In the genomic region with DNA sequence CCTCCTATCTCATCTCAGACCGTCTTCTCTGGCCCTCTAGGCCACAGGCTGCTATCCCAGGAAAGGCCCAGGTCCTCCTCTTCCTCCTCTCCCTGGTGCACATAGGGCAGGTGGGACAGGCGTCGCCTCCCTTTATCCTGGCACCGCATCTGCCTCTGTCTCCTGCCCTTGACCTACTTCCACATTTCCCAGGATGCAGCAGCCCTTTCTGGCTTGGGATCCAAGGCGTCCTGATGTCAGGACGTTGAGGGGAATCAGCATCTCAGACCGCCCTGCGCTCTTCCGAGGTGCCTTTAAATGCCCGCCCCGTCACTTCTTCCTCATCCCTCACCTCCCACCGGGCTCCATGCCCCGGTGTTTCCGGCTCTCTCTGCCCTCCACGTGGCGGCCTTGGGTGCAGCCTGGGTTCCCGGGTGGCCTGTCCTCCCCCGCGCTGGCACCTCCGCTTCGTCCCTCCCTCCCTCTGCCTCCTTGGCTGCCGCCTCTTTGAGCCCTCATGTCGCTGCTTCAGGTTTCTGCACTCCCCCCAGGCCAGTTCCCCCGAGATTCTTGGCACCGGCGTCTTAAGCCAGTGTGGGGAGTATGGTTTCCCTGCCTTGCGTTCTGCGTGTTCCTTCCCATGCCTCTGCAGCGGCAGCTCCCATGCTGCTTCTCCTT, we compare ENCODE assay signal across 2 cellular contexts.
TF ChIP-seq lines count a peak whose summit lies in the region.

No MANE protein-coding gene starts in this region.

TF ChIP-seq in H1, 55 proteins besides CTCF, POLR2A, EP300 and RAD21:
- TF ChIP-seq SIX5 (IDR thresholded peaks at IDR 0.05; ENCODE audit: low read depth, low read length): no peak
- TF ChIP-seq CBX8 (IDR thresholded peaks at IDR 0.05; ENCODE audit: borderline replicate concordance, low read depth, low read length): no peak
- TF ChIP-seq SP1 (IDR thresholded peaks at IDR 0.05; ENCODE audit: low read depth, low read length): no peak
- no peak for TF ChIP-seq RBBP5 (IDR thresholded peaks at IDR 0.05; ENCODE audit: borderline replicate concordance, low read depth, low read length)
- TF ChIP-seq RXRA (IDR thresholded peaks at IDR 0.05; ENCODE audit: insufficient read depth, low read depth, low read length): no peak
- TF ChIP-seq SIN3A (conservative IDR thresholded peaks at IDR 0.05 in 1 of 2, IDR thresholded peaks at IDR 0.05 in 1 of 2; ENCODE audit: low read depth in 1 of 2, low read length in 2 of 2): no peak
- no peak for TF ChIP-seq KDM1A (IDR thresholded peaks at IDR 0.05; ENCODE audit: borderline replicate concordance, low read length)
- no peak for TF ChIP-seq KDM4A (IDR thresholded peaks at IDR 0.05; ENCODE audit: low read depth, low read length, severe bottlenecking)
- no peak for TF ChIP-seq BRCA1 (IDR thresholded peaks at IDR 0.05; ENCODE audit: low read depth, low read length)
- TF ChIP-seq TEAD4 (IDR thresholded peaks at IDR 0.05; ENCODE audit: low read depth, low read length): no peak
- TF ChIP-seq YY1 (IDR thresholded peaks at IDR 0.05; ENCODE audit: low read depth, low read length): no peak
- TF ChIP-seq GTF2F1 (IDR thresholded peaks at IDR 0.05; ENCODE audit: borderline replicate concordance, low read depth, low read length): no peak
- TF ChIP-seq, protein P1, sequence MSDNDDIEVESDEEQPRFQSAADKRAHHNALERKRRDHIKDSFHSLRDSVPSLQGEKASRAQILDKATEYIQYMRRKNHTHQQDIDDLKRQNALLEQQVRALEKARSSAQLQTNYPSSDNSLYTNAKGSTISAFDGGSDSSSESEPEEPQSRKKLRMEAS (IDR thresholded peaks at IDR 0.05): no peak
- no peak for TF ChIP-seq BCL11A (IDR thresholded peaks at IDR 0.05; ENCODE audit: low read depth in 2 of 2, low read length in 2 of 2)
- no peak for TF ChIP-seq CBX5 (IDR thresholded peaks at IDR 0.05; ENCODE audit: low read depth, low read length)
- TF ChIP-seq POU5F1 (IDR thresholded peaks at IDR 0.05; ENCODE audit: low read depth, low read length): no peak
- TF ChIP-seq CEBPB (IDR thresholded peaks at IDR 0.05; ENCODE audit: low read depth, low read length): no peak

TF ChIP-seq in SK-N-SH treated with all-trans-retinoic acid at 6 μM for 48 hours, 23 proteins besides CTCF, POLR2A, EP300 and RAD21:
- TF ChIP-seq, protein P2, sequence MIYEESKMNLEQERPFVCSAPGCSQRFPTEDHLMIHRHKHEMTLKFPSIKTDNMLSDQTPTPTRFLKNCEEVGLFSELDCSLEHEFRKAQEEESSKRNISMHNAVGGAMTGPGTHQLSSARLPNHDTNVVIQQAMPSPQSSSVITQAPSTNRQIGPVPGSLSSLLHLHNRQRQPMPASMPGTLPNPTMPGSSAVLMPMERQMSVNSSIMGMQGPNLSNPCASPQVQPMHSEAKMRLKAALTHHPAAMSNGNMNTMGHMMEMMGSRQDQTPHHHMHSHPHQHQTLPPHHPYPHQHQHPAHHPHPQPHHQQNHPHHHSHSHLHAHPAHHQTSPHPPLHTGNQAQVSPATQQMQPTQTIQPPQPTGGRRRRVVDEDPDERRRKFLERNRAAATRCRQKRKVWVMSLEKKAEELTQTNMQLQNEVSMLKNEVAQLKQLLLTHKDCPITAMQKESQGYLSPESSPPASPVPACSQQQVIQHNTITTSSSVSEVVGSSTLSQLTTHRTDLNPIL (CRISPR knock-in tag; IDR thresholded peaks at IDR 0.05; ENCODE audit: low read depth): no peak
- no peak for TF ChIP-seq ZFP3 (CRISPR knock-in tag; IDR thresholded peaks at IDR 0.05)
- TF ChIP-seq TOX (CRISPR knock-in tag; IDR thresholded peaks at IDR 0.05; ENCODE audit: borderline replicate concordance): no peak
- TF ChIP-seq TCF4 (CRISPR knock-in tag; IDR thresholded peaks at IDR 0.05; ENCODE audit: borderline replicate concordance): no peak
- TF ChIP-seq RARB (CRISPR knock-in tag; IDR thresholded peaks at IDR 0.05): no peak
- TF ChIP-seq ISL1 (CRISPR knock-in tag; IDR thresholded peaks at IDR 0.05): no peak
- no peak for TF ChIP-seq ARNTL (CRISPR knock-in tag; IDR thresholded peaks at IDR 0.05; ENCODE audit: borderline replicate concordance, low read depth)
- TF ChIP-seq, protein P3, sequence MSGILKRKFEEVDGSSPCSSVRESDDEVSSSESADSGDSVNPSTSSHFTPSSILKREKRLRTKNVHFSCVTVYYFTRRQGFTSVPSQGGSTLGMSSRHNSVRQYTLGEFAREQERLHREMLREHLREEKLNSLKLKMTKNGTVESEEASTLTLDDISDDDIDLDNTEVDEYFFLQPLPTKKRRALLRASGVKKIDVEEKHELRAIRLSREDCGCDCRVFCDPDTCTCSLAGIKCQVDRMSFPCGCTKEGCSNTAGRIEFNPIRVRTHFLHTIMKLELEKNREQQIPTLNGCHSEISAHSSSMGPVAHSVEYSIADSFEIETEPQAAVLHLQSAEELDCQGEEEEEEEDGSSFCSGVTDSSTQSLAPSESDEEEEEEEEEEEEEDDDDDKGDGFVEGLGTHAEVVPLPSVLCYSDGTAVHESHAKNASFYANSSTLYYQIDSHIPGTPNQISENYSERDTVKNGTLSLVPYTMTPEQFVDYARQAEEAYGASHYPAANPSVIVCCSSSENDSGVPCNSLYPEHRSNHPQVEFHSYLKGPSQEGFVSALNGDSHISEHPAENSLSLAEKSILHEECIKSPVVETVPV (CRISPR knock-in tag; IDR thresholded peaks at IDR 0.05): no peak
- TF ChIP-seq, protein P4, sequence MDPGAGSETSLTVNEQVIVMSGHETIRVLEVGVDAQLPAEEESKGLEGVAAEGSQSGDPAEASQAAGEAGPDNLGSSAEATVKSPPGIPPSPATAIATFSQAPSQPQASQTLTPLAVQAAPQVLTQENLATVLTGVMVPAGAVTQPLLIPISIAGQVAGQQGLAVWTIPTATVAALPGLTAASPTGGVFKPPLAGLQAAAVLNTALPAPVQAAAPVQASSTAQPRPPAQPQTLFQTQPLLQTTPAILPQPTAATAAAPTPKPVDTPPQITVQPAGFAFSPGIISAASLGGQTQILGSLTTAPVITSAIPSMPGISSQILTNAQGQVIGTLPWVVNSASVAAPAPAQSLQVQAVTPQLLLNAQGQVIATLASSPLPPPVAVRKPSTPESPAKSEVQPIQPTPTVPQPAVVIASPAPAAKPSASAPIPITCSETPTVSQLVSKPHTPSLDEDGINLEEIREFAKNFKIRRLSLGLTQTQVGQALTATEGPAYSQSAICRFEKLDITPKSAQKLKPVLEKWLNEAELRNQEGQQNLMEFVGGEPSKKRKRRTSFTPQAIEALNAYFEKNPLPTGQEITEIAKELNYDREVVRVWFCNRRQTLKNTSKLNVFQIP (CRISPR knock-in tag; IDR thresholded peaks at IDR 0.05; ENCODE audit: borderline replicate concordance, low read depth): no peak
- no peak for TF ChIP-seq PPARA (CRISPR knock-in tag; IDR thresholded peaks at IDR 0.05; ENCODE audit: borderline replicate concordance)
- TF ChIP-seq OSR1 (CRISPR knock-in tag; IDR thresholded peaks at IDR 0.05): no peak
